ENCODE assay signal across 9 cellular contexts in the genomic region with DNA sequence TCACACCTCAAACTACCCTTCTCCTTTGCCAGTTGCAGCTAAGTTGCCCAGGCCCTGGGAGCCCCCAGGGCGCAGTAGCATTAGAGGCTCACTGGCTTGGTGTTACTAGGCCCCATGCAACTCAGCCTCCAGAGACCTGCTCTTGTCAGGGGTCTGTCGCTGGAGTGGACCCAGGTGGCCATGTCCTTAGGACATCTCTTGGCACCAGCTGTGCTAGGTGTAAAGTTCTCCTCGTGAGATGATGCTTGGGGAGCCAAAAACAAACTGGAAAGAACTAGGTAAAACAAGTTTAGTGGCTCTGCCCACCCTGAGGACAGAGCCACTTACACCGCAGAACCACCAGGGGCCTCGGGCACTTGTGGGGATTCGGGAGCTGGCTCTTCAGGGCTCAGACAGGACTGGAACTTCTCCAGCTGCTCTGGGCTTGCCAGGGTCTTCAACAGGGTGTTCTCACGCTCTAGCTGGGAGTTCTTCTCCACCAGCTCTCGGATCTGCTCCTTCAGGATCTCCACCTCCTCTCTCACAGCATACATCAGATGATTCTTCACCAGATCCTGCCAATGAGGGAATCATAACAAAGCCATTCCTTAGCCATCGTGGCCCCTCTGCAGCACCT.
A peak's percentile ranks its signal among the peaks of the same experiment; 100 is the strongest.
DNase-seq lines count a peak whose midpoint lies in the region; ATAC-seq and TF ChIP-seq lines count a peak whose summit lies in the region.
"Had no signal": no experiment of that assay in that cellular context is flagged by ENCODE, and none has a peak within 500 bp of the region (broad histone marks: within the 10 kb centered on the region; RNA-seq: fewer than 3 reads in every experiment).

No MANE protein-coding gene starts in this region.

- H3K27ac ChIP-seq in esophagus squamous epithelium (peak overlapping the region; percentile 90 to 98 (median 95)), gastrocnemius medialis (peak overlapping the region; percentile 87 to 96 (median 94))

- TF ChIP-seq POLR2A in esophagus squamous epithelium (IDR thresholded peaks at IDR 0.05), result peak in 1 of 4 donors; percentile 9
- TF ChIP-seq POLR2A in gastrocnemius medialis (IDR thresholded peaks at IDR 0.05), result peak in 1 of 2 donors; percentile 32

- H3K36me3 ChIP-seq in esophagus squamous epithelium (peaks cover 0 to 27% (median 11%) of the 10 kb centered on the region in 3 donors), gastrocnemius medialis (peaks cover 6 to 29% of the 10 kb centered on the region in 2 donors)
- H3K36me3 ChIP-seq: MG63 had no signal

- 39 to 53% methylated on average over 4 to 7 of the region's 9 CpGs for WGBS in esophagus squamous epithelium, 2 donors

- peak overlapping the region; percentile 63 to 83 (median 78) for H3K4me3 ChIP-seq in esophagus squamous epithelium
- peak overlapping the region; percentile 75 to 84 (median 78) for H3K4me3 ChIP-seq in gastrocnemius medialis
- H3K4me3 ChIP-seq: MG63 had no signal

- H3K9me3 ChIP-seq in esophagus squamous epithelium, result no peaks in the 10 kb centered on the region
- no peaks in the 10 kb centered on the region for H3K9me3 ChIP-seq in gastrocnemius medialis
- H3K9me3 ChIP-seq: MG63 had no signal

- intact Hi-C loops in esophagus squamous epithelium (cut with DNase I), result loop anchor here (5.0 kb wide), 1 partner anchor 37 kb away; no protein-coding TSS in a partner anchor
- intact Hi-C loops in gastrocnemius medialis (cut with DNase I; ENCODE audit: low total_unique reads), result no loop called here

- DNase-seq in activated CD4-positive, alpha-beta T cell treated with anti-CD3 and anti-CD28 coated beads, Interleukin-2, amount 50 U/mL, for 1 hour, result peak; percentile 27
- DNase-seq in esophagus squamous epithelium (lab: John Stamatoyannopoulos, UW), result no peak
- DNase-seq in gastrocnemius medialis, result peak in 1 of 2 donors; percentile 59
- DNase-seq in NCI-H2107 (lab: John Stamatoyannopoulos, UW), result no peak
- no peak for DNase-seq in SIG-M5 treated with dmso at 0.1 percent for 504 hours (lab: John Stamatoyannopoulos, UW; ENCODE audit: unreplicated experiment)
- no peak for DNase-seq in SW480 (ENCODE audit: low spot score)
- DNase-seq: MG63 had no signal

- no peak for ATAC-seq in gastrocnemius medialis
- ATAC-seq in SK-N-SH treated with all-trans-retinoic acid at 6 μM for 48 hours, result no peak

- TF ChIP-seq CTCF in GM12872 (IDR thresholded peaks at IDR 0.05; ENCODE audit: insufficient read depth, low read depth, low read length), result peak; percentile 25; the same call in 1 of the 3 replicates
- peak in 3 of 6 experiments; percentile 10 to 23 (median 22) for TF ChIP-seq CTCF in esophagus squamous epithelium (IDR thresholded peaks at IDR 0.05)
- peak in 4 of 5 experiments; percentile 6 to 54 (median 38) for TF ChIP-seq CTCF in gastrocnemius medialis (IDR thresholded peaks at IDR 0.05 in 4 of 5, conservative IDR thresholded peaks at IDR 0.05 in 1 of 5)

- H3K4me1 ChIP-seq in esophagus squamous epithelium (peaks cover 0 to 80% (median 26%) of the 10 kb centered on the region in 3 donors), gastrocnemius medialis (peaks cover 18 to 30% of the 10 kb centered on the region in 2 donors)

- in situ Hi-C loops in gastrocnemius medialis (cut with MboI; ENCODE audit: low sequenced_read_pairs in 4 of 4), result loop anchor here in 1 of 4 donors (10.0 kb wide), 1 partner anchor 60 kb away; a partner anchor contains a TSS

- no peaks in the 10 kb centered on the region for H3K27me3 ChIP-seq in esophagus squamous epithelium
- H3K27me3 ChIP-seq in gastrocnemius medialis, result no peaks in the 10 kb centered on the region
- H3K27me3 ChIP-seq: MG63 had no signal

TF ChIP-seq in SK-N-SH treated with all-trans-retinoic acid at 6 μM for 48 hours, 23 proteins besides CTCF, POLR2A, EP300 and RAD21:
- no peak for TF ChIP-seq CSDC2 (CRISPR knock-in tag; IDR thresholded peaks at IDR 0.05)
- TF ChIP-seq TCF4 (CRISPR knock-in tag; IDR thresholded peaks at IDR 0.05; ENCODE audit: borderline replicate concordance), result no peak
- no peak for TF ChIP-seq OSR1 (CRISPR knock-in tag; IDR thresholded peaks at IDR 0.05)
- TF ChIP-seq ZC3H10 (CRISPR knock-in tag; IDR thresholded peaks at IDR 0.05), result no peak
- TF ChIP-seq ZNF565 (CRISPR knock-in tag; conservative IDR thresholded peaks at IDR 0.05; ENCODE audit: low read depth), result no peak
- TF ChIP-seq, protein P1, sequence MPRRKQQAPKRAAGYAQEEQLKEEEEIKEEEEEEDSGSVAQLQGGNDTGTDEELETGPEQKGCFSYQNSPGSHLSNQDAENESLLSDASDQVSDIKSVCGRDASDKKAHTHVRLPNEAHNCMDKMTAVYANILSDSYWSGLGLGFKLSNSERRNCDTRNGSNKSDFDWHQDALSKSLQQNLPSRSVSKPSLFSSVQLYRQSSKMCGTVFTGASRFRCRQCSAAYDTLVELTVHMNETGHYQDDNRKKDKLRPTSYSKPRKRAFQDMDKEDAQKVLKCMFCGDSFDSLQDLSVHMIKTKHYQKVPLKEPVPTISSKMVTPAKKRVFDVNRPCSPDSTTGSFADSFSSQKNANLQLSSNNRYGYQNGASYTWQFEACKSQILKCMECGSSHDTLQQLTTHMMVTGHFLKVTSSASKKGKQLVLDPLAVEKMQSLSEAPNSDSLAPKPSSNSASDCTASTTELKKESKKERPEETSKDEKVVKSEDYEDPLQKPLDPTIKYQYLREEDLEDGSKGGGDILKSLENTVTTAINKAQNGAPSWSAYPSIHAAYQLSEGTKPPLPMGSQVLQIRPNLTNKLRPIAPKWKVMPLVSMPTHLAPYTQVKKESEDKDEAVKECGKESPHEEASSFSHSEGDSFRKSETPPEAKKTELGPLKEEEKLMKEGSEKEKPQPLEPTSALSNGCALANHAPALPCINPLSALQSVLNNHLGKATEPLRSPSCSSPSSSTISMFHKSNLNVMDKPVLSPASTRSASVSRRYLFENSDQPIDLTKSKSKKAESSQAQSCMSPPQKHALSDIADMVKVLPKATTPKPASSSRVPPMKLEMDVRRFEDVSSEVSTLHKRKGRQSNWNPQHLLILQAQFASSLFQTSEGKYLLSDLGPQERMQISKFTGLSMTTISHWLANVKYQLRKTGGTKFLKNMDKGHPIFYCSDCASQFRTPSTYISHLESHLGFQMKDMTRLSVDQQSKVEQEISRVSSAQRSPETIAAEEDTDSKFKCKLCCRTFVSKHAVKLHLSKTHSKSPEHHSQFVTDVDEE (CRISPR knock-in tag; IDR thresholded peaks at IDR 0.05), result no peak
- TF ChIP-seq, protein P2, sequence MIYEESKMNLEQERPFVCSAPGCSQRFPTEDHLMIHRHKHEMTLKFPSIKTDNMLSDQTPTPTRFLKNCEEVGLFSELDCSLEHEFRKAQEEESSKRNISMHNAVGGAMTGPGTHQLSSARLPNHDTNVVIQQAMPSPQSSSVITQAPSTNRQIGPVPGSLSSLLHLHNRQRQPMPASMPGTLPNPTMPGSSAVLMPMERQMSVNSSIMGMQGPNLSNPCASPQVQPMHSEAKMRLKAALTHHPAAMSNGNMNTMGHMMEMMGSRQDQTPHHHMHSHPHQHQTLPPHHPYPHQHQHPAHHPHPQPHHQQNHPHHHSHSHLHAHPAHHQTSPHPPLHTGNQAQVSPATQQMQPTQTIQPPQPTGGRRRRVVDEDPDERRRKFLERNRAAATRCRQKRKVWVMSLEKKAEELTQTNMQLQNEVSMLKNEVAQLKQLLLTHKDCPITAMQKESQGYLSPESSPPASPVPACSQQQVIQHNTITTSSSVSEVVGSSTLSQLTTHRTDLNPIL (CRISPR knock-in tag; IDR thresholded peaks at IDR 0.05; ENCODE audit: low read depth), result no peak
- no peak for TF ChIP-seq ZNF8 (CRISPR knock-in tag; IDR thresholded peaks at IDR 0.05)
- TF ChIP-seq ESRRG (CRISPR knock-in tag; IDR thresholded peaks at IDR 0.05), result no peak
- TF ChIP-seq TOX (CRISPR knock-in tag; IDR thresholded peaks at IDR 0.05; ENCODE audit: borderline replicate concordance), result no peak
- no peak for TF ChIP-seq PPARA (CRISPR knock-in tag; IDR thresholded peaks at IDR 0.05; ENCODE audit: borderline replicate concordance)
